8 cellular contexts compared by ENCODE assay signal in genomic region chr9:12784461-12785250, GRCh38. TPM values are rescaled to one million over a fixed set of nuclear protein-coding genes. Genes with fewer than 3 reads are reported as not detected.
DNase-seq lines count a peak whose midpoint lies in the region; ATAC-seq, FAIRE-seq and TF ChIP-seq lines count a peak whose summit lies in the region.

No MANE protein-coding gene starts in this region.

- no peaks in the 10 kb centered on the region for H3K27me3 Mint-ChIP-seq in activated CD4-positive, alpha-beta T cell treated with anti-CD3 and anti-CD28 coated beads, Interleukin-2, amount 10 ng/mL, durations not matched to agents 7 days and 5 days

- no peaks in the 10 kb centered on the region for H3K9me3 ChIP-seq in upper lobe of right lung

- POLR2A ChIA-PET in HEK293T (lab: Yijun Ruan, JAX): interaction anchor here (1.0 to 1.7 kb wide), 3 partner anchors 9 to 30 kb away, joined by 3 to 8 read pairs (median 5); no protein-coding TSS in a partner anchor
- POLR2A ChIA-PET in RWPE1 (lab: Yijun Ruan, JAX; ENCODE audit: low non-redundant PET): interaction anchor here (0.6 kb wide), 1 partner anchor 60 kb away, joined by 3 read pairs; no protein-coding TSS in a partner anchor
- POLR2A ChIA-PET in activated CD4-positive, alpha-beta T cell treated with anti-CD3 and anti-CD28 coated beads, Interleukin-2, amount 10 ng/mL, durations not matched to agents 7 days and 5 days (lab: Charles Lee): no interaction called here

- CTCF ChIA-PET in HEK293T (lab: Yijun Ruan, JAX): interaction anchor here (0.6 to 1.0 kb wide), 3 partner anchors 8 to 221 kb away, joined by 3 to 4 read pairs (median 3); no protein-coding TSS in a partner anchor
- CTCF ChIA-PET in RWPE1 (lab: Yijun Ruan, JAX): no interaction called here
- CTCF ChIA-PET in activated CD4-positive, alpha-beta T cell treated with anti-CD3 and anti-CD28 coated beads, Interleukin-2, amount 10 ng/mL, durations not matched to agents 7 days and 5 days (lab: Charles Lee): no interaction called here

- DNase-seq in AG08396 (ENCODE audit: low spot score): peak; percentile 60
- peak; percentile 6 for DNase-seq in HEK293T (ENCODE audit: extremely low spot score)
- DNase-seq in RWPE1 (ENCODE audit: low spot score): peak; percentile 12
- peak; percentile 68 for DNase-seq in upper lobe of right lung
- DNase-seq in GM19240 (ENCODE audit: insufficient read length, low spot score): no peak
- DNase-seq in HuH-7.5 (ENCODE audit: low spot score): no peak
- DNase-seq in activated CD4-positive, alpha-beta T cell treated with anti-CD3 and anti-CD28 coated beads, Interleukin-2, amount 10 ng/mL, durations not matched to agents 7 days and 5 days: no peak

- intact Hi-C loops in upper lobe of right lung (cut with DNase I): no loop called here

- H3K27ac ChIP-seq in RWPE1 (peak overlapping the region; percentile 69), upper lobe of right lung (peak overlapping the region; percentile 85)

- no peak for TF ChIP-seq CTCF in RWPE1 (conservative IDR thresholded peaks at IDR 0.05; ENCODE audit: low read depth)
- no peak for TF ChIP-seq CTCF in upper lobe of right lung (IDR thresholded peaks at IDR 0.05)

- H3K9me3 Mint-ChIP-seq in activated CD4-positive, alpha-beta T cell treated with anti-CD3 and anti-CD28 coated beads, Interleukin-2, amount 10 ng/mL, durations not matched to agents 7 days and 5 days: peaks cover 3% of the 10 kb centered on the region

- H3K4me3 ChIP-seq in upper lobe of right lung: no peak overlapping the region

- H3K36me3 Mint-ChIP-seq in activated CD4-positive, alpha-beta T cell treated with anti-CD3 and anti-CD28 coated beads, Interleukin-2, amount 10 ng/mL, durations not matched to agents 7 days and 5 days (ENCODE audit: low read depth): no peaks in the 10 kb centered on the region

- no peak overlapping the region for H3K4me3 Mint-ChIP-seq in activated CD4-positive, alpha-beta T cell treated with anti-CD3 and anti-CD28 coated beads, Interleukin-2, amount 10 ng/mL, durations not matched to agents 7 days and 5 days

- H3K27me3 ChIP-seq in upper lobe of right lung: no peaks in the 10 kb centered on the region

- no peak overlapping the region for H3K27ac Mint-ChIP-seq in activated CD4-positive, alpha-beta T cell treated with anti-CD3 and anti-CD28 coated beads, Interleukin-2, amount 10 ng/mL, durations not matched to agents 7 days and 5 days

- no peaks in the 10 kb centered on the region for H3K4me1 Mint-ChIP-seq in activated CD4-positive, alpha-beta T cell treated with anti-CD3 and anti-CD28 coated beads, Interleukin-2, amount 10 ng/mL, durations not matched to agents 7 days and 5 days

- ATAC-seq in upper lobe of right lung: peak; percentile 98

- H3K4me1 ChIP-seq in upper lobe of right lung: peaks cover 21% of the 10 kb centered on the region

- no peaks in the 10 kb centered on the region for H3K36me3 ChIP-seq in upper lobe of right lung

- FAIRE-seq in islet of Langerhans (lab: Jason Lieb, UNC): peak; percentile 94

TF ChIP-seq in HEK293T, 16 proteins besides CTCF, POLR2A, EP300 and RAD21:
- TF ChIP-seq CTBP1 (IDR thresholded peaks at IDR 0.05; ENCODE audit: borderline replicate concordance): no peak
- TF ChIP-seq ELF4 (IDR thresholded peaks at IDR 0.05): no peak
- no peak for TF ChIP-seq BHLHE40 (IDR thresholded peaks at IDR 0.05; ENCODE audit: borderline replicate concordance)
- TF ChIP-seq, protein P1, sequence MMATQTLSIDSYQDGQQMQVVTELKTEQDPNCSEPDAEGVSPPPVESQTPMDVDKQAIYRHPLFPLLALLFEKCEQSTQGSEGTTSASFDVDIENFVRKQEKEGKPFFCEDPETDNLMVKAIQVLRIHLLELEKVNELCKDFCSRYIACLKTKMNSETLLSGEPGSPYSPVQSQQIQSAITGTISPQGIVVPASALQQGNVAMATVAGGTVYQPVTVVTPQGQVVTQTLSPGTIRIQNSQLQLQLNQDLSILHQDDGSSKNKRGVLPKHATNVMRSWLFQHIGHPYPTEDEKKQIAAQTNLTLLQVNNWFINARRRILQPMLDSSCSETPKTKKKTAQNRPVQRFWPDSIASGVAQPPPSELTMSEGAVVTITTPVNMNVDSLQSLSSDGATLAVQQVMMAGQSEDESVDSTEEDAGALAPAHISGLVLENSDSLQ (IDR thresholded peaks at IDR 0.05): no peak
- TF ChIP-seq L3MBTL2 (conservative IDR thresholded peaks at IDR 0.05): no peak
- TF ChIP-seq FOXK2 (IDR thresholded peaks at IDR 0.05): no peak
- no peak for TF ChIP-seq HDGF (IDR thresholded peaks at IDR 0.05; ENCODE audit: borderline replicate concordance)
- TF ChIP-seq SUZ12 (IDR thresholded peaks at IDR 0.05): no peak
- no peak for TF ChIP-seq NFRKB (IDR thresholded peaks at IDR 0.05)
- no peak for TF ChIP-seq FOXM1 (IDR thresholded peaks at IDR 0.05; ENCODE audit: borderline replicate concordance)
- no peak for TF ChIP-seq SP1 (IDR thresholded peaks at IDR 0.05)
- TF ChIP-seq FOXA1 (IDR thresholded peaks at IDR 0.05): no peak
- no peak for TF ChIP-seq TARDBP (IDR thresholded peaks at IDR 0.05)
- no peak for TF ChIP-seq ARNT (IDR thresholded peaks at IDR 0.05)
- no peak for TF ChIP-seq ZNF384 (IDR thresholded peaks at IDR 0.05)
- no peak for TF ChIP-seq LEF1 (IDR thresholded peaks at IDR 0.05; ENCODE audit: borderline replicate concordance)

RNA-seq across cellular contexts. Expression of gene LURAP1L, which starts 9.8 kb away (rescaled TPM):
- 32.3 TPM for total RNA-seq in upper lobe of right lung
- not detected for total RNA-seq in activated CD4-positive, alpha-beta T cell treated with anti-CD3 and anti-CD28 coated beads, Interleukin-2, amount 10 ng/mL, durations not matched to agents 7 days and 5 days

Comparison
In these comparisons a context has a peak if more than half of its experiments do, and no peak if none do; other contexts are left out.
1. DNase-seq: peak in AG08396 (single experiment), HEK293T (single experiment), RWPE1 (single experiment) and upper lobe of right lung (single experiment); none in GM19240 (single experiment), HuH-7.5 (single experiment) and activated CD4-positive, alpha-beta T cell treated with anti-CD3 and anti-CD28 coated beads, Interleukin-2, amount 10 ng/mL, durations not matched to agents 7 days and 5 days (single experiment).
2. RNA of gene LURAP1L, which starts 9.8 kb away (total RNA-seq): 32.3 TPM in upper lobe of right lung (single experiment); not detected in activated CD4-positive, alpha-beta T cell treated with anti-CD3 and anti-CD28 coated beads, Interleukin-2, amount 10 ng/mL, durations not matched to agents 7 days and 5 days; every median in the first group is over 10 times any median in the second.